29 cellular contexts compared by ENCODE assay signal in genomic region chr1:76018045-76018444, GRCh38. TPM values are rescaled to one million over a fixed set of nuclear protein-coding genes. Genes with fewer than 3 reads are reported as not detected.
"Had no signal": no experiment of that assay in that cellular context is flagged by ENCODE, and none has a peak within 500 bp of the region (broad histone marks: within the 10 kb centered on the region; RNA-seq: fewer than 3 reads in every experiment).

No MANE protein-coding gene starts in this region.

- H3K36me3 ChIP-seq: left lung, lower lobe of right lung, ovary, right atrium auricular region, right lobe of liver, tibial nerve, upper lobe of left lung, vagina had no signal

- ATAC-seq: left colon; left lung; lower lobe of right lung; mucosa of descending colon; naive thymus-derived CD4-positive, alpha-beta T cell; natural killer cell treated with Interleukin-12 subunit alpha and Interleukin-12 subunit beta and Interleukin-15 and Interleukin-18, amount 100 ng/mL, for 72 hours; right lobe of liver; stimulated activated memory B cell treated with anti-CD40 and anti-IgM and Interleukin-4, amounts not matched to agents 10 μg/mL and 1 μg/mL and 100 μg/mL, for 72 hours; stimulated activated naive CD8-positive, alpha-beta T cell treated with anti-CD3 and anti-CD28 coated beads, Interleukin-15, amount 100 ng/mL, for 72 hours had no signal

- DNase-seq: hypothalamus; immature natural killer cell; kidney; left colon; left lung; lower lobe of right lung; mammary epithelial cell; mesenchymal stem cell; midbrain; mucosa of descending colon; naive thymus-derived CD4-positive, alpha-beta T cell; ovary; right lobe of liver; stimulated activated CD4-positive, alpha-beta T cell treated with anti-CD3 and anti-CD28 coated beads, Interleukin-1b, Interleukin-23, amount 100 ng/mL, for 48 hours; stimulated activated CD4-positive, alpha-beta T cell treated with anti-CD3 and anti-CD28 coated beads, Interleukin-2, amount 100 ng/mL, for 48 hours; stimulated activated CD4-positive, alpha-beta T cell treated with anti-CD3 and anti-CD28 coated beads, Interleukin-4, amount 100 ng/mL, for 4 hours; stimulated activated CD8-positive, alpha-beta memory T cell treated with anti-CD3 and anti-CD28 coated beads, Interleukin-4, amount 100 ng/mL, for 48 hours; stimulated activated naive CD4-positive, alpha-beta T cell treated with Interleukin-2 at 50 U/mL for 16 hours; stimulated activated naive CD8-positive, alpha-beta T cell treated with anti-CD3 and anti-CD28 coated beads, Interleukin-15, amount 100 ng/mL, for 72 hours; substantia nigra; upper lobe of left lung had no signal

- H3K27ac ChIP-seq: left lung, lower lobe of right lung, ovary, right atrium auricular region, right lobe of liver, tibial nerve, upper lobe of left lung, vagina had no signal

- H3K9me3 ChIP-seq: left lung, lower lobe of right lung, mucosa of descending colon, ovary, right atrium auricular region, right lobe of liver, tibial nerve, upper lobe of left lung, vagina had no signal

- H3K27me3 Mint-ChIP-seq: stimulated activated memory B cell treated with anti-CD40 and anti-IgM and Interleukin-4, amounts not matched to agents 10 μg/mL and 1 μg/mL and 100 μg/mL, for 72 hours; stimulated activated naive CD8-positive, alpha-beta T cell treated with anti-CD3 and anti-CD28 coated beads, Interleukin-15, amount 100 ng/mL, for 72 hours had no signal

- H3K4me1 ChIP-seq: left lung, lower lobe of right lung, right atrium auricular region, right lobe of liver, tibial nerve, upper lobe of left lung, vagina had no signal

- H3K27ac Mint-ChIP-seq: naive thymus-derived CD4-positive, alpha-beta T cell; natural killer cell treated with Interleukin-12 subunit alpha and Interleukin-12 subunit beta and Interleukin-15 and Interleukin-18, amount 100 ng/mL, for 72 hours; progenitor cell of endocrine pancreas; stimulated activated memory B cell treated with anti-CD40 and anti-IgM and Interleukin-4, amounts not matched to agents 10 μg/mL and 1 μg/mL and 100 μg/mL, for 72 hours; stimulated activated naive CD8-positive, alpha-beta T cell treated with anti-CD3 and anti-CD28 coated beads, Interleukin-15, amount 100 ng/mL, for 72 hours had no signal

- H3K4me3 Mint-ChIP-seq: immature natural killer cell; naive thymus-derived CD4-positive, alpha-beta T cell; natural killer cell treated with Interleukin-12 subunit alpha and Interleukin-12 subunit beta and Interleukin-15 and Interleukin-18, amount 100 ng/mL, for 72 hours; stimulated activated memory B cell treated with anti-CD40 and anti-IgM and Interleukin-4, amounts not matched to agents 10 μg/mL and 1 μg/mL and 100 μg/mL, for 72 hours; stimulated activated naive CD8-positive, alpha-beta T cell treated with anti-CD3 and anti-CD28 coated beads, Interleukin-15, amount 100 ng/mL, for 72 hours had no signal

- H3K4me3 ChIP-seq: left lung, lower lobe of right lung, mucosa of descending colon, ovary, right atrium auricular region, right lobe of liver, smooth muscle cell, tibial nerve, upper lobe of left lung, vagina had no signal

- H3K27me3 ChIP-seq: left lung, ovary, right atrium auricular region, right lobe of liver, tibial nerve, upper lobe of left lung, vagina had no signal

- H3K4me2 ChIP-seq: smooth muscle cell had no signal

- H3K4me1 Mint-ChIP-seq: immature natural killer cell; stimulated activated memory B cell treated with anti-CD40 and anti-IgM and Interleukin-4, amounts not matched to agents 10 μg/mL and 1 μg/mL and 100 μg/mL, for 72 hours; stimulated activated naive CD8-positive, alpha-beta T cell treated with anti-CD3 and anti-CD28 coated beads, Interleukin-15, amount 100 ng/mL, for 72 hours had no signal

- H3K36me3 Mint-ChIP-seq: immature natural killer cell; natural killer cell treated with Interleukin-12 subunit alpha and Interleukin-12 subunit beta and Interleukin-15 and Interleukin-18, amount 100 ng/mL, for 72 hours; stimulated activated memory B cell treated with anti-CD40 and anti-IgM and Interleukin-4, amounts not matched to agents 10 μg/mL and 1 μg/mL and 100 μg/mL, for 72 hours had no signal

- H3K9me3 Mint-ChIP-seq: immature natural killer cell; natural killer cell treated with Interleukin-12 subunit alpha and Interleukin-12 subunit beta and Interleukin-15 and Interleukin-18, amount 100 ng/mL, for 72 hours; stimulated activated naive CD8-positive, alpha-beta T cell treated with anti-CD3 and anti-CD28 coated beads, Interleukin-15, amount 100 ng/mL, for 72 hours had no signal

RNA-seq across cellular contexts. Expression of gene ST6GALNAC3, which starts 56.5 kb away (rescaled TPM):
- total RNA-seq: myocyte had no signal
- polyA plus RNA-seq: immature natural killer cell had no signal
